ENCODE assay signal across 1 cellular context in the genomic region with DNA sequence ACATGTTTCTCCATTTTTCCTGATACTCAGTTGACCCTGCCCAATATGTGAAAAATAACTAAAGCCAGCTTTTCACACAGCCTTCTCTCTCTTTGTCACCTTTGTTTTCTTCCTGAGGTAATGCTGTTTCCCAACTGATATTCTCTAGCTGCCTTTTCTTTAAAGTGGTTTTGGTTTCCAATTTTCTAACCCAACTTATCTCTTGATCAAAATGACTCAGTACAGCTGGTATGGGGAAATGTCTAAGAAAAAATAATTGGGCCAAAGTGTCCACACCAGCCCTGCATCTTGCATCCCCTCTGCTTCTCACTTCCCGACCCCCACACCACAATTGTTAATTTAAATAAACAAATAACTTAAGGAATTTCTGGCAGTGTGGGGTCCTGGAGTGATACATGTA.
TF ChIP-seq lines count a peak whose summit lies in the region.

No MANE protein-coding gene starts in this region.

TF ChIP-seq in GM12878, 131 proteins besides CTCF, POLR2A, EP300 and RAD21 (continued from another document):
- TF ChIP-seq, protein P1, sequence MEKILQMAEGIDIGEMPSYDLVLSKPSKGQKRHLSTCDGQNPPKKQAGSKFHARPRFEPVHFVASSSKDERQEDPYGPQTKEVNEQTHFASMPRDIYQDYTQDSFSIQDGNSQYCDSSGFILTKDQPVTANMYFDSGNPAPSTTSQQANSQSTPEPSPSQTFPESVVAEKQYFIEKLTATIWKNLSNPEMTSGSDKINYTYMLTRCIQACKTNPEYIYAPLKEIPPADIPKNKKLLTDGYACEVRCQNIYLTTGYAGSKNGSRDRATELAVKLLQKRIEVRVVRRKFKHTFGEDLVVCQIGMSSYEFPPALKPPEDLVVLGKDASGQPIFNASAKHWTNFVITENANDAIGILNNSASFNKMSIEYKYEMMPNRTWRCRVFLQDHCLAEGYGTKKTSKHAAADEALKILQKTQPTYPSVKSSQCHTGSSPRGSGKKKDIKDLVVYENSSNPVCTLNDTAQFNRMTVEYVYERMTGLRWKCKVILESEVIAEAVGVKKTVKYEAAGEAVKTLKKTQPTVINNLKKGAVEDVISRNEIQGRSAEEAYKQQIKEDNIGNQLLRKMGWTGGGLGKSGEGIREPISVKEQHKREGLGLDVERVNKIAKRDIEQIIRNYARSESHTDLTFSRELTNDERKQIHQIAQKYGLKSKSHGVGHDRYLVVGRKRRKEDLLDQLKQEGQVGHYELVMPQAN (conservative IDR thresholded peaks at IDR 0.05) = no peak
- TF ChIP-seq RBBP5 (conservative IDR thresholded peaks at IDR 0.05) (no peak), YBX1 (IDR thresholded peaks at IDR 0.05) (no peak), MYB (IDR thresholded peaks at IDR 0.05; ENCODE audit: borderline replicate concordance, low read depth, low read length) (no peak), ZNF24 (IDR thresholded peaks at IDR 0.05) (0 out of 2 replicates have a peak, but pooled peaks have one; percentile 31), TCF12 (IDR thresholded peaks at IDR 0.05; ENCODE audit: low read depth, low read length) (peak; percentile 48; the same call in 1 of the 2 replicates), EGR1 (IDR thresholded peaks at IDR 0.05; ENCODE audit: borderline replicate concordance in 1 of 2, low read depth in 2 of 2, low read length in 2 of 2) (no peak), FOXM1 (IDR thresholded peaks at IDR 0.05; ENCODE audit: low read depth, low read length) (no peak), BRCA1 (IDR thresholded peaks at IDR 0.05; ENCODE audit: low read depth, low read length) (no peak), MYC (IDR thresholded peaks at IDR 0.05; ENCODE audit: insufficient read depth, insufficient read length, insufficient replicate concordance, low read length, severe bottlenecking) (no peak), NFIC (IDR thresholded peaks at IDR 0.05; ENCODE audit: low read depth, low read length) (no peak), IKZF2 (IDR thresholded peaks at IDR 0.05) (peak; percentile 82 to 83), DPF2 (IDR thresholded peaks at IDR 0.05) (peak; percentile 69), ATF7 (IDR thresholded peaks at IDR 0.05; ENCODE audit: low read depth) (no peak), NRF1 (conservative IDR thresholded peaks at IDR 0.05; ENCODE audit: low read depth, low read length) (no peak), IKZF1 (conservative IDR thresholded peaks at IDR 0.05) (peak; percentile 79), MTA3 (IDR thresholded peaks at IDR 0.05; ENCODE audit: borderline replicate concordance, low read length) (no peak), BMI1 (IDR thresholded peaks at IDR 0.05; ENCODE audit: borderline replicate concordance) (no peak), TAF1 (IDR thresholded peaks at IDR 0.05; ENCODE audit: borderline replicate concordance, low read depth, low read length) (no peak), RUNX3 (IDR thresholded peaks at IDR 0.05; ENCODE audit: low read length) (0 out of 2 replicates have a peak, but pooled peaks have one; percentile 12), ZNF274 (IDR thresholded peaks at IDR 0.05; ENCODE audit: insufficient read depth, insufficient read length) (no peak), WRNIP1 (IDR thresholded peaks at IDR 0.05; ENCODE audit: borderline replicate concordance, low read depth, low read length) (no peak), PAX5 (IDR thresholded peaks at IDR 0.05; ENCODE audit: borderline replicate concordance, low read depth, low read length) (no peak), ATF2 (IDR thresholded peaks at IDR 0.05; ENCODE audit: low read length) (no peak), NFYA (IDR thresholded peaks at IDR 0.05; ENCODE audit: borderline replicate concordance, low read depth, low read length) (no peak), STAT3 (IDR thresholded peaks at IDR 0.05; ENCODE audit: low read depth, low read length) (no peak), RAD51 (IDR thresholded peaks at IDR 0.05) (no peak)
- TF ChIP-seq, protein P2, sequence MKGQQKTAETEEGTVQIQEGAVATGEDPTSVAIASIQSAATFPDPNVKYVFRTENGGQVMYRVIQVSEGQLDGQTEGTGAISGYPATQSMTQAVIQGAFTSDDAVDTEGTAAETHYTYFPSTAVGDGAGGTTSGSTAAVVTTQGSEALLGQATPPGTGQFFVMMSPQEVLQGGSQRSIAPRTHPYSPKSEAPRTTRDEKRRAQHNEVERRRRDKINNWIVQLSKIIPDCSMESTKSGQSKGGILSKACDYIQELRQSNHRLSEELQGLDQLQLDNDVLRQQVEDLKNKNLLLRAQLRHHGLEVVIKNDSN (IDR thresholded peaks at IDR 0.05; ENCODE audit: borderline replicate concordance, extremely low read length, insufficient read depth, low read depth, low read length) = no peak
- TF ChIP-seq, protein P3, sequence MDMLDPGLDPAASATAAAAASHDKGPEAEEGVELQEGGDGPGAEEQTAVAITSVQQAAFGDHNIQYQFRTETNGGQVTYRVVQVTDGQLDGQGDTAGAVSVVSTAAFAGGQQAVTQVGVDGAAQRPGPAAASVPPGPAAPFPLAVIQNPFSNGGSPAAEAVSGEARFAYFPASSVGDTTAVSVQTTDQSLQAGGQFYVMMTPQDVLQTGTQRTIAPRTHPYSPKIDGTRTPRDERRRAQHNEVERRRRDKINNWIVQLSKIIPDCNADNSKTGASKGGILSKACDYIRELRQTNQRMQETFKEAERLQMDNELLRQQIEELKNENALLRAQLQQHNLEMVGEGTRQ (IDR thresholded peaks at IDR 0.05; ENCODE audit: borderline replicate concordance, low read depth, low read length) = no peak
- TF ChIP-seq, protein P4, sequence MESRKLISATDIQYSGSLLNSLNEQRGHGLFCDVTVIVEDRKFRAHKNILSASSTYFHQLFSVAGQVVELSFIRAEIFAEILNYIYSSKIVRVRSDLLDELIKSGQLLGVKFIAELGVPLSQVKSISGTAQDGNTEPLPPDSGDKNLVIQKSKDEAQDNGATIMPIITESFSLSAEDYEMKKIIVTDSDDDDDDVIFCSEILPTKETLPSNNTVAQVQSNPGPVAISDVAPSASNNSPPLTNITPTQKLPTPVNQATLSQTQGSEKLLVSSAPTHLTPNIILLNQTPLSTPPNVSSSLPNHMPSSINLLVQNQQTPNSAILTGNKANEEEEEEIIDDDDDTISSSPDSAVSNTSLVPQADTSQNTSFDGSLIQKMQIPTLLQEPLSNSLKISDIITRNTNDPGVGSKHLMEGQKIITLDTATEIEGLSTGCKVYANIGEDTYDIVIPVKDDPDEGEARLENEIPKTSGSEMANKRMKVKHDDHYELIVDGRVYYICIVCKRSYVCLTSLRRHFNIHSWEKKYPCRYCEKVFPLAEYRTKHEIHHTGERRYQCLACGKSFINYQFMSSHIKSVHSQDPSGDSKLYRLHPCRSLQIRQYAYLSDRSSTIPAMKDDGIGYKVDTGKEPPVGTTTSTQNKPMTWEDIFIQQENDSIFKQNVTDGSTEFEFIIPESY (IDR thresholded peaks at IDR 0.05) = no peak
- TF ChIP-seq, protein P5, sequence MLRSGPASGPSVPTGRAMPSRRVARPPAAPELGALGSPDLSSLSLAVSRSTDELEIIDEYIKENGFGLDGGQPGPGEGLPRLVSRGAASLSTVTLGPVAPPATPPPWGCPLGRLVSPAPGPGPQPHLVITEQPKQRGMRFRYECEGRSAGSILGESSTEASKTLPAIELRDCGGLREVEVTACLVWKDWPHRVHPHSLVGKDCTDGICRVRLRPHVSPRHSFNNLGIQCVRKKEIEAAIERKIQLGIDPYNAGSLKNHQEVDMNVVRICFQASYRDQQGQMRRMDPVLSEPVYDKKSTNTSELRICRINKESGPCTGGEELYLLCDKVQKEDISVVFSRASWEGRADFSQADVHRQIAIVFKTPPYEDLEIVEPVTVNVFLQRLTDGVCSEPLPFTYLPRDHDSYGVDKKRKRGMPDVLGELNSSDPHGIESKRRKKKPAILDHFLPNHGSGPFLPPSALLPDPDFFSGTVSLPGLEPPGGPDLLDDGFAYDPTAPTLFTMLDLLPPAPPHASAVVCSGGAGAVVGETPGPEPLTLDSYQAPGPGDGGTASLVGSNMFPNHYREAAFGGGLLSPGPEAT (IDR thresholded peaks at IDR 0.05; ENCODE audit: low read depth) = peak; percentile 24; the same call in 1 of the 2 replicates
- TF ChIP-seq, protein P6, sequence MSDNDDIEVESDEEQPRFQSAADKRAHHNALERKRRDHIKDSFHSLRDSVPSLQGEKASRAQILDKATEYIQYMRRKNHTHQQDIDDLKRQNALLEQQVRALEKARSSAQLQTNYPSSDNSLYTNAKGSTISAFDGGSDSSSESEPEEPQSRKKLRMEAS (IDR thresholded peaks at IDR 0.05; ENCODE audit: low read depth, low read length) = no peak
- TF ChIP-seq, protein P7, sequence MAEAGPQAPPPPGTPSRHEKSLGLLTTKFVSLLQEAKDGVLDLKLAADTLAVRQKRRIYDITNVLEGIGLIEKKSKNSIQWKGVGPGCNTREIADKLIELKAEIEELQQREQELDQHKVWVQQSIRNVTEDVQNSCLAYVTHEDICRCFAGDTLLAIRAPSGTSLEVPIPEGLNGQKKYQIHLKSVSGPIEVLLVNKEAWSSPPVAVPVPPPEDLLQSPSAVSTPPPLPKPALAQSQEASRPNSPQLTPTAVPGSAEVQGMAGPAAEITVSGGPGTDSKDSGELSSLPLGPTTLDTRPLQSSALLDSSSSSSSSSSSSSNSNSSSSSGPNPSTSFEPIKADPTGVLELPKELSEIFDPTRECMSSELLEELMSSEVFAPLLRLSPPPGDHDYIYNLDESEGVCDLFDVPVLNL (IDR thresholded peaks at IDR 0.05; ENCODE audit: low read depth, low read length) = no peak
- TF ChIP-seq, protein P8, sequence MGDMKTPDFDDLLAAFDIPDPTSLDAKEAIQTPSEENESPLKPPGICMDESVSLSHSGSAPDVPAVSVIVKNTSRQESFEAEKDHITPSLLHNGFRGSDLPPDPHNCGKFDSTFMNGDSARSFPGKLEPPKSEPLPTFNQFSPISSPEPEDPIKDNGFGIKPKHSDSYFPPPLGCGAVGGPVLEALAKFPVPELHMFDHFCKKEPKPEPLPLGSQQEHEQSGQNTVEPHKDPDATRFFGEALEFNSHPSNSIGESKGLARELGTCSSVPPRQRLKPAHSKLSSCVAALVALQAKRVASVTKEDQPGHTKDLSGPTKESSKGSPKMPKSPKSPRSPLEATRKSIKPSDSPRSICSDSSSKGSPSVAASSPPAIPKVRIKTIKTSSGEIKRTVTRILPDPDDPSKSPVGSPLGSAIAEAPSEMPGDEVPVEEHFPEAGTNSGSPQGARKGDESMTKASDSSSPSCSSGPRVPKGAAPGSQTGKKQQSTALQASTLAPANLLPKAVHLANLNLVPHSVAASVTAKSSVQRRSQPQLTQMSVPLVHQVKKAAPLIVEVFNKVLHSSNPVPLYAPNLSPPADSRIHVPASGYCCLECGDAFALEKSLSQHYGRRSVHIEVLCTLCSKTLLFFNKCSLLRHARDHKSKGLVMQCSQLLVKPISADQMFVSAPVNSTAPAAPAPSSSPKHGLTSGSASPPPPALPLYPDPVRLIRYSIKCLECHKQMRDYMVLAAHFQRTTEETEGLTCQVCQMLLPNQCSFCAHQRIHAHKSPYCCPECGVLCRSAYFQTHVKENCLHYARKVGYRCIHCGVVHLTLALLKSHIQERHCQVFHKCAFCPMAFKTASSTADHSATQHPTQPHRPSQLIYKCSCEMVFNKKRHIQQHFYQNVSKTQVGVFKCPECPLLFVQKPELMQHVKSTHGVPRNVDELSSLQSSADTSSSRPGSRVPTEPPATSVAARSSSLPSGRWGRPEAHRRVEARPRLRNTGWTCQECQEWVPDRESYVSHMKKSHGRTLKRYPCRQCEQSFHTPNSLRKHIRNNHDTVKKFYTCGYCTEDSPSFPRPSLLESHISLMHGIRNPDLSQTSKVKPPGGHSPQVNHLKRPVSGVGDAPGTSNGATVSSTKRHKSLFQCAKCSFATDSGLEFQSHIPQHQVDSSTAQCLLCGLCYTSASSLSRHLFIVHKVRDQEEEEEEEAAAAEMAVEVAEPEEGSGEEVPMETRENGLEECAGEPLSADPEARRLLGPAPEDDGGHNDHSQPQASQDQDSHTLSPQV (IDR thresholded peaks at IDR 0.05) = no peak
TF ChIP-seq in GM12878: peak in this region for 10.
